ENCODE assay signal across 26 cellular contexts in the genomic region with DNA sequence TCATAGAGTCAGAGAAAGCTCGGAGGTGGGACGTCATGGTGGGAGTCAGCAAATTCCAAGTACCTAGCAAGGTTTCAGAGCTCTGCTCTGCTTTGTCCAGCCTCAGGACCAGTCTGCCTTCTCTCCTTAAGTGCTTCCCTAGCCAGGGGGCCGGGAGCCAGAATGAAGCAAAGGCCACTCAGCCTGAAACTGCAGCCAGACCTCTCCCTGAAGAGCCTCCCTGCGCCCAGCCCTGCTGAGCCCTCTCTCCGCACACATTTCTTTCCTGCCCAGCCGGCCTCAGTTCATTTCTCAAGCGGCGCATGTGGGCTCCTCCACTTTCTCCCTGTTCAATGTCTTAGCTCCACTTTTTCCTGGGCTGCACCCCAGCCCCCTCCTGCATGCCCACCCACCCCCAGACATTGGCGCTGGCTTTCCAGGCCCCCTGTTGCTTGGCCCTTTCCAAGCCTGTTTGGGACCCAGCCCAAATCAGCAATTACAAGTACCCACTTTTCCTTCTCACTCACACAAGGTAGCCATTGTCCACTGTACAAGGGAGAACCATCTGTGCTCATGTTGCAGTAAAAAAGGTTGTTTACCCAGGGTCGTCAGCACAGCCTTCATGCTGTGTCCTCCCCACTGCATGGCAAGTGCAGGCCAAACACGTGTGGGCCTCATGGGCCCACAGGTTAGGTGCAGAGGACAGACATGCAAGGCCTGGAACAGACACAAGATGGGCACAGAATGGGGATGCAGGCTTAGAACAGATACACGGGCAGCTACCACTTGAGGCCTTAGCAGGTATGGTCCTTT.
DNase-seq lines count a peak whose midpoint lies in the region; TF ChIP-seq lines count a peak whose summit lies in the region.
"Had no signal": no experiment of that assay in that cellular context is flagged by ENCODE, and none has a peak within 500 bp of the region (broad histone marks: within the 10 kb centered on the region; RNA-seq: fewer than 3 reads in every experiment).

No MANE protein-coding gene starts in this region.

- TF ChIP-seq POLR2A in testis (IDR thresholded peaks at IDR 0.05): no peak
- TF ChIP-seq POLR2A in uterus (IDR thresholded peaks at IDR 0.05): no peak

- H3K36me3 ChIP-seq in testis (ENCODE audit: low read depth, missing control alignments) (no peaks in the 10 kb centered on the region), uterus (no peaks in the 10 kb centered on the region)
- H3K36me3 ChIP-seq: ascending aorta, BLaER1, gastrocnemius medialis, upper lobe of left lung had no signal

- H3K27ac Mint-ChIP-seq in activated CD4-positive, alpha-beta memory T cell treated with anti-CD3 and anti-CD28 coated beads, Interleukin-2, amount 10 ng/mL, durations not matched to agents 7 days and 5 days: no peak overlapping the region
- H3K27ac Mint-ChIP-seq in activated CD4-positive, alpha-beta memory T cell treated with anti-CD3 and anti-CD28 coated beads for 36 hours: no peak overlapping the region
- H3K27ac Mint-ChIP-seq: activated CD4-positive, alpha-beta T cell treated with anti-CD3 and anti-CD28 coated beads, Interleukin-2, amount 10 ng/mL, durations not matched to agents 24 days and 14 days; nephron; stimulated activated naive CD8-positive, alpha-beta T cell treated with anti-CD3 and anti-CD28 coated beads, Interleukin-15, Interleukin-2, amounts not matched to agents 100 ng/mL and 50 ng/mL, for 24 hours had no signal

- H3K4me1 Mint-ChIP-seq in activated CD4-positive, alpha-beta memory T cell treated with anti-CD3 and anti-CD28 coated beads, Interleukin-2, amount 10 ng/mL, durations not matched to agents 7 days and 5 days: no peaks in the 10 kb centered on the region
- no peaks in the 10 kb centered on the region for H3K4me1 Mint-ChIP-seq in activated CD4-positive, alpha-beta memory T cell treated with anti-CD3 and anti-CD28 coated beads for 36 hours (ENCODE audit: low read depth)

- intact Hi-C loops in activated CD4-positive, alpha-beta memory T cell treated with anti-CD3 and anti-CD28 coated beads for 36 hours (cut with micrococcal nuclease): no loop called here
- intact Hi-C loops in testis (cut with DNase I; ENCODE audit: low total_unique reads) (no loop called here), uterus (cut with DNase I; ENCODE audit: low total_unique reads) (no loop called here)

- POLR2A ChIA-PET in activated CD4-positive, alpha-beta memory T cell treated with anti-CD3 and anti-CD28 coated beads, Interleukin-2, amount 10 ng/mL, durations not matched to agents 7 days and 5 days (lab: Charles Lee): no interaction called here
- POLR2A ChIA-PET in activated CD4-positive, alpha-beta memory T cell treated with anti-CD3 and anti-CD28 coated beads for 36 hours (lab: Charles Lee): no interaction called here

- H3K36me3 Mint-ChIP-seq in activated CD4-positive, alpha-beta memory T cell treated with anti-CD3 and anti-CD28 coated beads, Interleukin-2, amount 10 ng/mL, durations not matched to agents 7 days and 5 days (ENCODE audit: low read depth): no peaks in the 10 kb centered on the region
- no peaks in the 10 kb centered on the region for H3K36me3 Mint-ChIP-seq in activated CD4-positive, alpha-beta memory T cell treated with anti-CD3 and anti-CD28 coated beads for 36 hours

- H3K27me3 Mint-ChIP-seq in activated CD4-positive, alpha-beta memory T cell treated with anti-CD3 and anti-CD28 coated beads, Interleukin-2, amount 10 ng/mL, durations not matched to agents 7 days and 5 days: peaks cover 24% of the 10 kb centered on the region
- H3K27me3 Mint-ChIP-seq in activated CD4-positive, alpha-beta memory T cell treated with anti-CD3 and anti-CD28 coated beads for 36 hours: peaks cover 12% of the 10 kb centered on the region

- H3K27ac ChIP-seq in testis (no peak overlapping the region), uterus (no peak overlapping the region)
- H3K27ac ChIP-seq: ascending aorta, BLaER1, gastrocnemius medialis, psoas muscle, upper lobe of left lung had no signal

- H3K4me1 ChIP-seq in testis (no peaks in the 10 kb centered on the region), uterus (no peaks in the 10 kb centered on the region)
- H3K4me1 ChIP-seq: ascending aorta, BLaER1 had no signal

- 72 to 81% methylated on average over 12 of the region's 12 CpGs for WGBS in testis, 2 donors

- DNase-seq in activated CD4-positive, alpha-beta memory T cell treated with anti-CD3 and anti-CD28 coated beads, Interleukin-2, amount 10 ng/mL, durations not matched to agents 7 days and 5 days: peak; percentile 12
- no peak for DNase-seq in activated CD4-positive, alpha-beta memory T cell treated with anti-CD3 and anti-CD28 coated beads for 36 hours
- DNase-seq in NCI-H1092 (lab: John Stamatoyannopoulos, UW) (peak; percentile 76), islet precursor cell (peak; percentile 50), testis (peak; percentile 52), NCI-H526 treated with DMSO at 0.1 percent for 48 hours (lab: John Stamatoyannopoulos, UW) (no peak), HuH-7 (ENCODE audit: low spot score) (no peak), uterus (no peak)
- DNase-seq: activated CD4-positive, alpha-beta T cell treated with anti-CD3 and anti-CD28 coated beads, Interleukin-2, amount 10 ng/mL, durations not matched to agents 24 days and 14 days; activated naive CD4-positive, alpha-beta T cell treated with Interleukin-2 at 50 U/mL for 16 hours; effector CD4-positive, alpha-beta T cell; EL; gastrocnemius medialis; HCEC 1CT; Kasumi-1; NCI-H1105; NCI-H2081; NCI-H524; psoas muscle; SHP77; stimulated activated CD4-positive, alpha-beta T cell treated with anti-CD3 and anti-CD28 coated beads, Interleukin-4, amount 100 ng/mL, for 24 hours had no signal

- H3K9me3 ChIP-seq in testis: no peaks in the 10 kb centered on the region
- no peaks in the 10 kb centered on the region for H3K9me3 ChIP-seq in uterus
- H3K9me3 ChIP-seq: ascending aorta, gastrocnemius medialis, upper lobe of left lung had no signal

- H3K4me3 ChIP-seq in testis: no peak overlapping the region
- H3K4me3 ChIP-seq in uterus: no peak overlapping the region
- H3K4me3 ChIP-seq: ascending aorta, BLaER1, gastrocnemius medialis, psoas muscle, upper lobe of left lung had no signal

- no peaks in the 10 kb centered on the region for H3K9me3 Mint-ChIP-seq in activated CD4-positive, alpha-beta memory T cell treated with anti-CD3 and anti-CD28 coated beads, Interleukin-2, amount 10 ng/mL, durations not matched to agents 7 days and 5 days
- no peaks in the 10 kb centered on the region for H3K9me3 Mint-ChIP-seq in activated CD4-positive, alpha-beta memory T cell treated with anti-CD3 and anti-CD28 coated beads for 36 hours
- H3K9me3 Mint-ChIP-seq: activated CD4-positive, alpha-beta T cell treated with anti-CD3 and anti-CD28 coated beads, Interleukin-2, amount 10 ng/mL, durations not matched to agents 24 days and 14 days; stimulated activated naive CD8-positive, alpha-beta T cell treated with anti-CD3 and anti-CD28 coated beads, Interleukin-15, Interleukin-2, amounts not matched to agents 100 ng/mL and 50 ng/mL, for 24 hours had no signal

- TF ChIP-seq CTCF in testis (IDR thresholded peaks at IDR 0.05) (no peak), uterus (IDR thresholded peaks at IDR 0.05) (no peak)

- CTCF ChIA-PET in activated CD4-positive, alpha-beta memory T cell treated with anti-CD3 and anti-CD28 coated beads, Interleukin-2, amount 10 ng/mL, durations not matched to agents 7 days and 5 days (lab: Charles Lee): no interaction called here
- CTCF ChIA-PET in activated CD4-positive, alpha-beta memory T cell treated with anti-CD3 and anti-CD28 coated beads for 36 hours (lab: Charles Lee): interaction anchor here (1.0 kb wide), 1 partner anchor 99 kb away, joined by 3 read pairs; no protein-coding TSS in a partner anchor

- no peak overlapping the region for H3K4me3 Mint-ChIP-seq in activated CD4-positive, alpha-beta memory T cell treated with anti-CD3 and anti-CD28 coated beads, Interleukin-2, amount 10 ng/mL, durations not matched to agents 7 days and 5 days
- H3K4me3 Mint-ChIP-seq in activated CD4-positive, alpha-beta memory T cell treated with anti-CD3 and anti-CD28 coated beads for 36 hours: no peak overlapping the region
- H3K4me3 Mint-ChIP-seq: activated CD4-positive, alpha-beta T cell treated with anti-CD3 and anti-CD28 coated beads, Interleukin-2, amount 10 ng/mL, durations not matched to agents 24 days and 14 days; nephron; stimulated activated naive CD8-positive, alpha-beta T cell treated with anti-CD3 and anti-CD28 coated beads, Interleukin-15, Interleukin-2, amounts not matched to agents 100 ng/mL and 50 ng/mL, for 24 hours had no signal

- H3K27me3 ChIP-seq in testis (no peaks in the 10 kb centered on the region), uterus (no peaks in the 10 kb centered on the region)
- H3K27me3 ChIP-seq: ascending aorta, BLaER1, gastrocnemius medialis, upper lobe of left lung had no signal

Comparison
In these comparisons a context has a peak if more than half of its experiments do, and no peak if none do; other contexts are left out.
1. DNase-seq: peak in activated CD4-positive, alpha-beta memory T cell treated with anti-CD3 and anti-CD28 coated beads, Interleukin-2, amount 10 ng/mL, durations not matched to agents 7 days and 5 days (single experiment), NCI-H1092 (single experiment), islet precursor cell (single experiment) and testis (single experiment); none in activated CD4-positive, alpha-beta memory T cell treated with anti-CD3 and anti-CD28 coated beads for 36 hours (single experiment), NCI-H526 treated with DMSO at 0.1 percent for 48 hours (single experiment), HuH-7 (single experiment) and uterus (0 of 2).